Comparison of ENCODE assay signal across 10 cellular contexts in the genomic region with DNA sequence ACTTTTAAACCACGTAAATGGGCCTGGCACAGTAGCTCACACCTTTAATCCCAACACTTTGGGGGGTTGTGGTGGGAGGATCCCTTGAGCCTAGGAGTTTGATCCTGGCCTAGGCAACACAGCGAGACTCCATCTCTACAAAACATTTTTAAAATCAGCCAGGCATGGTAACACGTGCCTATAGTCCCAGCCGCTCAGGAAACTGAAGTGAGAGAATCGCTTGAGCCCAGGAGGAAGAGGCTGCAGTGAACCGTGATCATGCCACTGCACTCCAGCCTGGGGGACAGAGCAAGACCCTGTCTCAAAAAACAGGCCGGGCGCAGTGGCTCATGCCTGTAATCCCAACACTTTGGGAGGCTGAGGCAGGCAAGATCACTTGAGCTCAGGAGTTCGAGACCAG. TPM values are rescaled to one million over a fixed set of nuclear protein-coding genes. Genes with fewer than 3 reads are reported as not detected.
DNase-seq lines count a peak whose midpoint lies in the region; ATAC-seq and TF ChIP-seq lines count a peak whose summit lies in the region.
"Had no signal": no experiment of that assay in that cellular context is flagged by ENCODE, and none has a peak within 500 bp of the region (broad histone marks: within the 10 kb centered on the region; RNA-seq: fewer than 3 reads in every experiment).

No MANE protein-coding gene starts in this region.

- ATAC-seq in CD4-positive, alpha-beta T cell (ENCODE audit: poor library complexity), result no peak
- ATAC-seq in GM19372 (IDR thresholded peaks at IDR 0.05; ENCODE audit: low read depth, unreplicated experiment) (peak; percentile 70), HG02870 (IDR thresholded peaks at IDR 0.05; ENCODE audit: unreplicated experiment) (peak; percentile 70)

- intact Hi-C loops in CD4-positive, alpha-beta T cell (cut with DNase I, micrococcal nuclease), result no loop called here

- peak overlapping the region; percentile 96 for H3K4me2 ChIP-seq in Loucy (ENCODE audit: low read depth, low read length, poor library complexity, severe bottlenecking)

- peaks cover 17% of the 10 kb centered on the region for H3K36me3 Mint-ChIP-seq in CD4-positive, alpha-beta T cell (ENCODE audit: low read depth)

- H3K4me1 Mint-ChIP-seq in CD4-positive, alpha-beta T cell (ENCODE audit: low read depth), result peaks cover 82% of the 10 kb centered on the region

- H3K36me3 ChIP-seq in Loucy (ENCODE audit: insufficient read depth, low read length), result no peaks in the 10 kb centered on the region
- no peaks in the 10 kb centered on the region for H3K36me3 ChIP-seq in SJCRH30

- H3K9me3 Mint-ChIP-seq in CD4-positive, alpha-beta T cell, result peaks cover 5% of the 10 kb centered on the region

- no peak overlapping the region for H3K27ac Mint-ChIP-seq in CD4-positive, alpha-beta T cell

- TF ChIP-seq CTCF in CD4-positive, alpha-beta T cell (IDR thresholded peaks at IDR 0.05), result no peak
- TF ChIP-seq CTCF in Loucy (conservative IDR thresholded peaks at IDR 0.05; ENCODE audit: low read length), result no peak
- no peak for TF ChIP-seq CTCF in GM13976 (IDR thresholded peaks at IDR 0.05; ENCODE audit: borderline replicate concordance, control extremely low read depth, extremely low read depth, insufficient read depth, missing control alignments)

- CTCF ChIA-PET in CD4-positive, alpha-beta T cell (lab: Charles Lee), result interaction anchor here (1.0 kb wide), 1 partner anchor 55 kb away, joined by 3 read pairs; no protein-coding TSS in a partner anchor

- peaks cover 98% of the 10 kb centered on the region for H3K79me2 ChIP-seq in Loucy (ENCODE audit: insufficient read depth, low read length)

- peaks cover 53% of the 10 kb centered on the region for H3K4me1 ChIP-seq in Loucy (ENCODE audit: insufficient read depth, low read length, poor library complexity, severe bottlenecking)
- H3K4me1 ChIP-seq in SJCRH30, result no peaks in the 10 kb centered on the region

- no peaks in the 10 kb centered on the region for H3K9me3 ChIP-seq in CD4-positive, alpha-beta T cell (ENCODE audit: control insufficient read depth, low read length)
- H3K9me3 ChIP-seq in Loucy (ENCODE audit: insufficient read depth, low read depth, low read length) (no peaks in the 10 kb centered on the region), SJCRH30 (replicated peaks) (no peaks in the 10 kb centered on the region)

- no peaks in the 10 kb centered on the region for H3K27me3 ChIP-seq in CD4-positive, alpha-beta T cell (ENCODE audit: control insufficient read depth, insufficient read depth, low read length)
- H3K27me3 ChIP-seq in Loucy (ENCODE audit: insufficient read depth, low read length, poor library complexity, severe bottlenecking) (no peaks in the 10 kb centered on the region), SJCRH30 (no peaks in the 10 kb centered on the region)

- H4K20me1 ChIP-seq in Loucy (ENCODE audit: insufficient read depth, low read length, poor library complexity, severe bottlenecking), result peaks cover 90% of the 10 kb centered on the region

- peak overlapping the region; percentile 42 for H3K4me3 Mint-ChIP-seq in CD4-positive, alpha-beta T cell

- no peak overlapping the region for H3K4me3 ChIP-seq in Loucy (ENCODE audit: low read length, poor library complexity, severe bottlenecking)
- H3K4me3 ChIP-seq in SJCRH30, result no peak overlapping the region

- POLR2A ChIA-PET in CD4-positive, alpha-beta T cell (lab: Charles Lee), result interaction anchor here (3.0 kb wide), 1 partner anchor 12 kb away, joined by 10 read pairs; the partner anchor contains the start of gene ROCK1

- in situ Hi-C loops in GM13976 (cut with MboI; ENCODE audit: low sequenced_read_pairs, unreplicated experiment), result no loop called here

- H3K27me3 Mint-ChIP-seq in CD4-positive, alpha-beta T cell, result no peaks in the 10 kb centered on the region

- H3K9me2 ChIP-seq in Loucy (replicated peaks; ENCODE audit: low read depth, low read length), result no peaks in the 10 kb centered on the region

- no peak overlapping the region for H3K9ac ChIP-seq in Loucy (ENCODE audit: low read depth, low read length, poor library complexity, severe bottlenecking)

- no peak overlapping the region for H2AFZ ChIP-seq in Loucy (ENCODE audit: low read length)

- no peak overlapping the region for H3K27ac ChIP-seq in CD4-positive, alpha-beta T cell (ENCODE audit: low read depth, low read length)
- H3K27ac ChIP-seq in SJCRH30, result no peak overlapping the region

- no peaks in the 10 kb centered on the region for H3F3A ChIP-seq in Loucy (ENCODE audit: low read depth)

- no peak for DNase-seq in CD4-positive, alpha-beta T cell
- DNase-seq in nucleus accumbens (lab: John Stamatoyannopoulos, UW) (no peak), middle frontal gyrus (ENCODE audit: extremely low spot score, low spot score) (no peak), GM13976 (ENCODE audit: low spot score) (no peak), SJCRH30 (no peak)
- DNase-seq: activated CD4-positive, CD25-positive, alpha-beta regulatory T cell treated with anti-CD3 and anti-CD28 coated beads, Interleukin-2, amount 50 U/mL, for 72 hours; NCI-H2029 treated with DMSO at 0.1 percent for 48 hours had no signal

RNA-seq across cellular contexts. Expression of gene ROCK1, which starts 12.2 kb away (rescaled TPM):
- total RNA-seq in CD4-positive, alpha-beta T cell, result 10 to 100 TPM; 85.5 to 91.2 TPM
- total RNA-seq in SJCRH30 (2014; rRNA removed; shearing (Covaris generic)), result 22.3 and 24.1 TPM in 2 replicates
